ENCODE assay signal across 20 cellular contexts in genomic region chrX:28851871-28852270, GRCh38.
"Had no signal": no experiment of that assay in that cellular context is flagged by ENCODE, and none has a peak within 500 bp of the region (broad histone marks: within the 10 kb centered on the region; RNA-seq: fewer than 3 reads in every experiment).

No MANE protein-coding gene starts in this region.

- H3K9me3 ChIP-seq: ascending aorta, esophagus muscularis mucosa, gastroesophageal sphincter, thyroid gland had no signal

- H3K27ac Mint-ChIP-seq: dendritic cell treated with granulocyte-macrophage colony-stimulating factor and Interleukin-4, amounts not matched to agents 40 ng/mL and 50 ng/mL, for 4 days; stimulated activated naive B cell treated with anti-CD40 and anti-IgM and Interleukin-4, amounts not matched to agents 10 μg/mL and 1 μg/mL and 100 μg/mL, for 72 hours had no signal

- DNase-seq: activated CD4-positive, alpha-beta T cell treated with anti-CD3 and anti-CD28 coated beads for 1 hour; activated CD8-positive, alpha-beta memory T cell treated with anti-CD3 and anti-CD28 coated beads for 24 hours; activated CD8-positive, alpha-beta memory T cell treated with anti-CD3 and anti-CD28 coated beads, Interleukin-2, amount 50 U/mL, for 48 hours; activated effector memory CD4-positive, alpha-beta T cell treated with Interleukin-2 at 50 U/mL for 16 hours; activated naive CD4-positive, alpha-beta T cell treated with anti-CD3 and anti-CD28 coated beads, Interleukin-2, amount 50 U/mL, for 16 hours; activated T-cell treated with anti-CD3 and anti-CD28 coated beads, Interleukin-2, amount 50 U/mL, for 48 hours; effector memory CD4-positive, alpha-beta T cell; left colon; stimulated activated naive B cell treated with anti-CD40 and anti-IgM and Interleukin-4, amounts not matched to agents 10 μg/mL and 1 μg/mL and 100 μg/mL, for 72 hours; T-helper 2 cell; thyroid gland had no signal

- H3K4me3 Mint-ChIP-seq: dendritic cell treated with granulocyte-macrophage colony-stimulating factor and Interleukin-4, amounts not matched to agents 40 ng/mL and 50 ng/mL, for 4 days; neural crest cell; stimulated activated naive B cell treated with anti-CD40 and anti-IgM and Interleukin-4, amounts not matched to agents 10 μg/mL and 1 μg/mL and 100 μg/mL, for 72 hours had no signal

- FAIRE-seq: bronchial epithelial cell, endothelial cell of umbilical vein, urothelium cell line had no signal

- H3K27me3 Mint-ChIP-seq: dendritic cell treated with granulocyte-macrophage colony-stimulating factor and Interleukin-4, amounts not matched to agents 40 ng/mL and 50 ng/mL, for 4 days; stimulated activated naive B cell treated with anti-CD40 and anti-IgM and Interleukin-4, amounts not matched to agents 10 μg/mL and 1 μg/mL and 100 μg/mL, for 72 hours had no signal

- H3K27ac ChIP-seq: ascending aorta, esophagus muscularis mucosa, gastroesophageal sphincter, thyroid gland, VCaP had no signal

- H3K36me3 Mint-ChIP-seq: stimulated activated naive B cell treated with anti-CD40 and anti-IgM and Interleukin-4, amounts not matched to agents 10 μg/mL and 1 μg/mL and 100 μg/mL, for 72 hours had no signal

- H3K27me3 ChIP-seq: ascending aorta, esophagus muscularis mucosa, gastroesophageal sphincter, thyroid gland had no signal

- H3K4me1 Mint-ChIP-seq: stimulated activated naive B cell treated with anti-CD40 and anti-IgM and Interleukin-4, amounts not matched to agents 10 μg/mL and 1 μg/mL and 100 μg/mL, for 72 hours had no signal

- H3K36me3 ChIP-seq: ascending aorta, esophagus muscularis mucosa, gastroesophageal sphincter, thyroid gland had no signal

- H3K9me3 Mint-ChIP-seq: dendritic cell treated with granulocyte-macrophage colony-stimulating factor and Interleukin-4, amounts not matched to agents 40 ng/mL and 50 ng/mL, for 4 days had no signal

- H3K4me3 ChIP-seq: ascending aorta, esophagus muscularis mucosa, gastroesophageal sphincter, thyroid gland had no signal

- H3K4me1 ChIP-seq: ascending aorta, esophagus muscularis mucosa, gastroesophageal sphincter, thyroid gland had no signal
